ENCODE assay signal across 1 cellular context in genomic region chr17:39923230-39923629, GRCh38.
TF ChIP-seq lines count a peak whose summit lies in the region.

No MANE protein-coding gene starts in this region.

TF ChIP-seq in H1, 55 proteins besides CTCF, POLR2A, EP300 and RAD21:
- no peak for TF ChIP-seq TBP (IDR thresholded peaks at IDR 0.05; ENCODE audit: low read depth, low read length)
- TF ChIP-seq GABPA (IDR thresholded peaks at IDR 0.05; ENCODE audit: borderline replicate concordance, insufficient read depth, low read length): no peak
- no peak for TF ChIP-seq HDAC6 (IDR thresholded peaks at IDR 0.05; ENCODE audit: low read depth, low read length)
- TF ChIP-seq SP2 (IDR thresholded peaks at IDR 0.05; ENCODE audit: low read length): no peak
- no peak for TF ChIP-seq POU5F1 (IDR thresholded peaks at IDR 0.05; ENCODE audit: low read depth, low read length)
- TF ChIP-seq TCF12 (IDR thresholded peaks at IDR 0.05; ENCODE audit: low read depth, low read length): no peak
- no peak for TF ChIP-seq ZNF274 (IDR thresholded peaks at IDR 0.05; ENCODE audit: borderline replicate concordance, extremely low read depth, low read length)
- TF ChIP-seq KDM4A (IDR thresholded peaks at IDR 0.05; ENCODE audit: low read depth, low read length, severe bottlenecking): no peak
- no peak for TF ChIP-seq JUN (IDR thresholded peaks at IDR 0.05; ENCODE audit: low read depth, low read length)
- no peak for TF ChIP-seq JUND (IDR thresholded peaks at IDR 0.05; ENCODE audit: low read length)
- TF ChIP-seq, protein P1, sequence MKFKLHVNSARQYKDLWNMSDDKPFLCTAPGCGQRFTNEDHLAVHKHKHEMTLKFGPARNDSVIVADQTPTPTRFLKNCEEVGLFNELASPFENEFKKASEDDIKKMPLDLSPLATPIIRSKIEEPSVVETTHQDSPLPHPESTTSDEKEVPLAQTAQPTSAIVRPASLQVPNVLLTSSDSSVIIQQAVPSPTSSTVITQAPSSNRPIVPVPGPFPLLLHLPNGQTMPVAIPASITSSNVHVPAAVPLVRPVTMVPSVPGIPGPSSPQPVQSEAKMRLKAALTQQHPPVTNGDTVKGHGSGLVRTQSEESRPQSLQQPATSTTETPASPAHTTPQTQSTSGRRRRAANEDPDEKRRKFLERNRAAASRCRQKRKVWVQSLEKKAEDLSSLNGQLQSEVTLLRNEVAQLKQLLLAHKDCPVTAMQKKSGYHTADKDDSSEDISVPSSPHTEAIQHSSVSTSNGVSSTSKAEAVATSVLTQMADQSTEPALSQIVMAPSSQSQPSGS (IDR thresholded peaks at IDR 0.05; ENCODE audit: low read length): no peak
- TF ChIP-seq, protein P2, sequence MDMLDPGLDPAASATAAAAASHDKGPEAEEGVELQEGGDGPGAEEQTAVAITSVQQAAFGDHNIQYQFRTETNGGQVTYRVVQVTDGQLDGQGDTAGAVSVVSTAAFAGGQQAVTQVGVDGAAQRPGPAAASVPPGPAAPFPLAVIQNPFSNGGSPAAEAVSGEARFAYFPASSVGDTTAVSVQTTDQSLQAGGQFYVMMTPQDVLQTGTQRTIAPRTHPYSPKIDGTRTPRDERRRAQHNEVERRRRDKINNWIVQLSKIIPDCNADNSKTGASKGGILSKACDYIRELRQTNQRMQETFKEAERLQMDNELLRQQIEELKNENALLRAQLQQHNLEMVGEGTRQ (IDR thresholded peaks at IDR 0.05; ENCODE audit: low read length): no peak
- no peak for TF ChIP-seq ASH2L (IDR thresholded peaks at IDR 0.05; ENCODE audit: low read length)
- TF ChIP-seq MAFK (IDR thresholded peaks at IDR 0.05; ENCODE audit: low read depth, low read length): no peak
- no peak for TF ChIP-seq YY1 (IDR thresholded peaks at IDR 0.05; ENCODE audit: low read depth, low read length)
- no peak for TF ChIP-seq SRF (IDR thresholded peaks at IDR 0.05; ENCODE audit: low read depth, low read length)
- TF ChIP-seq SIRT6 (IDR thresholded peaks at IDR 0.05; ENCODE audit: low read length): no peak
- TF ChIP-seq NANOG (IDR thresholded peaks at IDR 0.05; ENCODE audit: insufficient read depth, low read depth, low read length, poor library complexity, severe bottlenecking): no peak
